1 cellular context compared by ENCODE assay signal in genomic region chr10:101588879-101589278, GRCh38.
TF ChIP-seq lines count a peak whose summit lies in the region.

No MANE protein-coding gene starts in this region.

TF ChIP-seq in WTC11, 78 proteins besides CTCF, POLR2A, EP300 and RAD21 (continued from another document):
- no peak for TF ChIP-seq CBFB (CRISPR knock-in tag; IDR thresholded peaks at IDR 0.05; ENCODE audit: low read depth)
- no peak for TF ChIP-seq ARID4B (CRISPR knock-in tag; IDR thresholded peaks at IDR 0.05; ENCODE audit: borderline replicate concordance)
- no peak for TF ChIP-seq HMGA2 (CRISPR knock-in tag; IDR thresholded peaks at IDR 0.05)
TF ChIP-seq in WTC11: peak in this region for 0.
